ENCODE assay signal across 1 cellular context in the genomic region with DNA sequence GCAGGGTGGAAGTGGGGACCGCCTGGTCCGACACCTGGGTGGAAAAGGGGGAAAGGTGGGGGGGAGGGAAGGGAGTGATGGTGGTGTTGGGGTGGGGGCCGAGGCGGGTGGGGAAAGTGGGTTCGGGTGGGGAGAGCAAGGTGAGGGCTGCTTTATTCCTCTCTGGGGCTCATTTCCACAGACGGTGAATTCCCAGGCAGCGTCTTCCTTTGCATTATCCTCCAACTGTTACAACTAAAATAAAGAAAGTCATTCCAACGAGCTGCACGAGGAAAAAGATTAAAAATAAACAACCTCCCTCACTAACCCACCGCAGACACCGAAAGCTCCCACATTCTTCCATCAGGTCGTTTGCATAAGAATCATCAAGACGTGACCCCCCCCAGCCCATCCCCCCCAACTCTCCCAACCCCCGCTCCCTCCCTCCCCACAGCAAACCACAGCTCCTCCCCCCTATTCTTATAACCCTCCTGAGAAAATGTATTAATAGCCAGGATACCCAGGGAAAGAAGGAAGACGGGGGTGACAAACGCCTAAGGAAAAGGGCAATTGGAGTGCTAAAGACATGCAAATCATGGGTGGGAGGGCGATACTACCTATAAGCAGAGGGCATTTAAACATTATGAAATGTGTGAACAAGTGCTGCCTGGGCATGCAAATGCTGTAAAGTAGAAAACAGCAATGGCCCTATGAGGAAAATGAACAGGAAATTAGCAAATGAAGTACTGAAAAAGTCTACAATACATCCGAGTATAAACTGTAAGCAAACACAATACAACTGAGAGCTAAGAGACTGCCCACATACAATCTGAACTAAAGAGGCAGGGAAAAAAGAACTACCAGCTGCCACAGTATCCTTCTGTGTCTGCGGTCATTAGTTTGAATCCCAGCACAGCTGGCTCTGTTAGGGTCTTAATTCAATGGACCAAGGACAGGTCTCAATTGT.
TF ChIP-seq lines count a peak whose summit lies in the region.

No MANE protein-coding gene starts in this region.

TF ChIP-seq in HEK293, 187 proteins besides CTCF, POLR2A, EP300 and RAD21 (continued from another document):
- TF ChIP-seq, protein P1, sequence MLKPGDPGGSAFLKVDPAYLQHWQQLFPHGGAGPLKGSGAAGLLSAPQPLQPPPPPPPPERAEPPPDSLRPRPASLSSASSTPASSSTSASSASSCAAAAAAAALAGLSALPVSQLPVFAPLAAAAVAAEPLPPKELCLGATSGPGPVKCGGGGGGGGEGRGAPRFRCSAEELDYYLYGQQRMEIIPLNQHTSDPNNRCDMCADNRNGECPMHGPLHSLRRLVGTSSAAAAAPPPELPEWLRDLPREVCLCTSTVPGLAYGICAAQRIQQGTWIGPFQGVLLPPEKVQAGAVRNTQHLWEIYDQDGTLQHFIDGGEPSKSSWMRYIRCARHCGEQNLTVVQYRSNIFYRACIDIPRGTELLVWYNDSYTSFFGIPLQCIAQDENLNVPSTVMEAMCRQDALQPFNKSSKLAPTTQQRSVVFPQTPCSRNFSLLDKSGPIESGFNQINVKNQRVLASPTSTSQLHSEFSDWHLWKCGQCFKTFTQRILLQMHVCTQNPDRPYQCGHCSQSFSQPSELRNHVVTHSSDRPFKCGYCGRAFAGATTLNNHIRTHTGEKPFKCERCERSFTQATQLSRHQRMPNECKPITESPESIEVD (tag by site-specific recombination; IDR thresholded peaks at IDR 0.05): peak; percentile 54
- TF ChIP-seq KLF1 (tag by site-specific recombination; IDR thresholded peaks at IDR 0.05): no peak
- no peak for TF ChIP-seq ZNF133 (tag by site-specific recombination; IDR thresholded peaks at IDR 0.05)
- no peak for TF ChIP-seq ZNF560 (tag by site-specific recombination; IDR thresholded peaks at IDR 0.05; ENCODE audit: borderline replicate concordance)
- TF ChIP-seq ZFHX2 (tag by site-specific recombination; conservative IDR thresholded peaks at IDR 0.05): peak; percentile 25; the same call in 1 of the 2 replicates
- TF ChIP-seq, protein P2, sequence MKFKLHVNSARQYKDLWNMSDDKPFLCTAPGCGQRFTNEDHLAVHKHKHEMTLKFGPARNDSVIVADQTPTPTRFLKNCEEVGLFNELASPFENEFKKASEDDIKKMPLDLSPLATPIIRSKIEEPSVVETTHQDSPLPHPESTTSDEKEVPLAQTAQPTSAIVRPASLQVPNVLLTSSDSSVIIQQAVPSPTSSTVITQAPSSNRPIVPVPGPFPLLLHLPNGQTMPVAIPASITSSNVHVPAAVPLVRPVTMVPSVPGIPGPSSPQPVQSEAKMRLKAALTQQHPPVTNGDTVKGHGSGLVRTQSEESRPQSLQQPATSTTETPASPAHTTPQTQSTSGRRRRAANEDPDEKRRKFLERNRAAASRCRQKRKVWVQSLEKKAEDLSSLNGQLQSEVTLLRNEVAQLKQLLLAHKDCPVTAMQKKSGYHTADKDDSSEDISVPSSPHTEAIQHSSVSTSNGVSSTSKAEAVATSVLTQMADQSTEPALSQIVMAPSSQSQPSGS (tag by site-specific recombination; IDR thresholded peaks at IDR 0.05; ENCODE audit: low read depth): no peak
